In genomic region chr14:69726761-69727511, GRCh38 we compare ENCODE assay signal across 9 cellular contexts. TPM values are rescaled to one million over a fixed set of nuclear protein-coding genes. Genes with fewer than 3 reads are reported as not detected.
A peak's percentile ranks its signal among the peaks of the same experiment; 100 is the strongest.
DNase-seq lines count a peak whose midpoint lies in the region; ATAC-seq, FAIRE-seq and TF ChIP-seq lines count a peak whose summit lies in the region.
"Had no signal": no experiment of that assay in that cellular context is flagged by ENCODE, and none has a peak within 500 bp of the region (broad histone marks: within the 10 kb centered on the region; RNA-seq: fewer than 3 reads in every experiment).

No MANE protein-coding gene starts in this region.

- no peaks in the 10 kb centered on the region for H3K9me3 ChIP-seq in stomach

- no peak for FAIRE-seq in RCC 7860 (lab: Jason Lieb, UNC)
- FAIRE-seq: islet of Langerhans had no signal

- peak; percentile 70 for ATAC-seq in GM21360 (IDR thresholded peaks at IDR 0.05; ENCODE audit: unreplicated experiment)

- TF ChIP-seq CTCF in fibroblast of villous mesenchyme (IDR thresholded peaks at IDR 0.05; ENCODE audit: insufficient read depth, low read depth, low read length), result peak; percentile 98
- peak; percentile 99 for TF ChIP-seq CTCF in neural crest cell (conservative IDR thresholded peaks at IDR 0.05)
- TF ChIP-seq CTCF in stomach (IDR thresholded peaks at IDR 0.05), result peak in 6 of 7 experiments; percentile 34 to 98 (median 95)

- H3K36me3 Mint-ChIP-seq in neural crest cell (ENCODE audit: low read depth), result no peaks in the 10 kb centered on the region

- H3K4me3 ChIP-seq in fibroblast of villous mesenchyme (ENCODE audit: low read depth, low read length) (peak overlapping the region; percentile 49), stomach (peak overlapping the region; percentile 37 to 51 (median 44))

- H3K27ac Mint-ChIP-seq in neural crest cell (ENCODE audit: unreplicated experiment), result no peak overlapping the region

- peaks cover 0 to 25% (median 10%) of the 10 kb centered on the region in 4 donors for H3K4me1 ChIP-seq in stomach

- intact Hi-C loops in stomach (cut with DNase I; ENCODE audit: low total_unique reads), result loop anchor here (5.0 kb wide), 2 partner anchors 125 to 145 kb away; no protein-coding TSS in a partner anchor

- H3K27ac ChIP-seq in stomach, result peak overlapping the region; percentile 39 to 78 (median 70)

- no peak for TF ChIP-seq EP300 in stomach (IDR thresholded peaks at IDR 0.05)

- peaks cover 12% of the 10 kb centered on the region for H3K4me1 Mint-ChIP-seq in neural crest cell

- DNase-seq in Caki2 (ENCODE audit: low read depth), result peak; percentile 57
- peak; percentile 82 for DNase-seq in HuH-7 (ENCODE audit: low spot score)
- DNase-seq in RCC 7860 (ENCODE audit: low spot score), result peak; percentile 16
- peak; percentile 94 for DNase-seq in activated effector memory CD4-positive, alpha-beta T cell treated with anti-CD3 and anti-CD28 coated beads, Interleukin-2, amount 50 U/mL, for 16 hours
- DNase-seq in fibroblast of villous mesenchyme (ENCODE audit: low read depth), result peak; percentile 69
- DNase-seq in neural crest cell (ENCODE audit: low read depth, low spot score), result peak; percentile 92
- DNase-seq in stomach, result peak; percentile 84

- H3K9me3 Mint-ChIP-seq in neural crest cell, result no peaks in the 10 kb centered on the region

- no peaks in the 10 kb centered on the region for H3K27me3 ChIP-seq in stomach

- peak overlapping the region; percentile 52 for H3K4me3 Mint-ChIP-seq in neural crest cell

- peaks cover 12% of the 10 kb centered on the region for H3K27me3 Mint-ChIP-seq in neural crest cell (ENCODE audit: low read depth)

- H3K36me3 ChIP-seq in stomach, result no peaks in the 10 kb centered on the region

- in situ Hi-C loops in Caki2 (cut with HindIII; ENCODE audit: low pct_unique_long_range_greater_than_20kb, low sequenced_read_pairs), result no loop called here

- no peak for TF ChIP-seq POLR2A in stomach (IDR thresholded peaks at IDR 0.05)

- 4 to 18% (median 5%) methylated on average over 10 to 51 of the region's 51 CpGs for WGBS in stomach, 5 donors

RNA-seq across cellular contexts. Expression of gene SRSF5, which starts 40.0 kb away (rescaled TPM):
- total RNA-seq in Caki2 (2014; rRNA removed; shearing (Covaris generic); ENCODE audit: low replicate concordance), result 33.9 and 55.7 TPM in 2 replicates
- total RNA-seq in fibroblast of villous mesenchyme (101 and 116 TPM in 2 replicates), neural crest cell (356 and 377 TPM in 2 replicates), stomach (100 to 1,000 TPM; 190 to 540 (median 394) TPM)
- 100 to 1,000 TPM; 141 to 314 (median 216) TPM for polyA plus RNA-seq in stomach

Comparison
In these comparisons a context has a peak if more than half of its experiments do, and no peak if none do; other contexts are left out.
1. Peak in every context shown above with its lines: DNase-seq, ATAC-seq, H3K4me3 ChIP-seq and H3K27ac ChIP-seq.
2. DNase-seq: peak in every context shown above with its lines; median percentile 94 in activated effector memory CD4-positive, alpha-beta T cell treated with anti-CD3 and anti-CD28 coated beads, Interleukin-2, amount 50 U/mL, for 16 hours; 92 in neural crest cell; 84 in stomach; 82 in HuH-7; 69 in fibroblast of villous mesenchyme; 57 in Caki2; 16 in RCC 7860.